ENCODE assay signal across 8 cellular contexts in genomic region chr1:109620396-109620817, GRCh38. TPM values are rescaled to one million over a fixed set of nuclear protein-coding genes. Genes with fewer than 3 reads are reported as not detected.
DNase-seq lines count a peak whose midpoint lies in the region; ATAC-seq lines count a peak whose summit lies in the region.

No MANE protein-coding gene starts in this region.

- peak overlapping the region; percentile 95 for H3K27ac Mint-ChIP-seq in activated CD4-positive, alpha-beta T cell treated with anti-CD3 and anti-CD28 coated beads, Interleukin-2, amount 10 ng/mL, durations not matched to agents 24 days and 14 days
- H3K27ac Mint-ChIP-seq in stimulated activated effector memory CD8-positive, alpha-beta T cell treated with anti-CD3 and anti-CD28 coated beads, Interleukin-12 subunit alpha, Interleukin-12 subunit beta, amount 100 ng/mL, for 72 hours, result peak overlapping the region; percentile 98

- no peak for ATAC-seq in stimulated activated effector memory CD8-positive, alpha-beta T cell treated with anti-CD3 and anti-CD28 coated beads, Interleukin-12 subunit alpha, Interleukin-12 subunit beta, amount 100 ng/mL, for 72 hours
- ATAC-seq in GM21423 (IDR thresholded peaks at IDR 0.05; ENCODE audit: unreplicated experiment), result no peak
- no peak for ATAC-seq in GM18519 (IDR thresholded peaks at IDR 0.05; ENCODE audit: low FRiP score, unreplicated experiment)

- DNase-seq in activated CD4-positive, alpha-beta T cell treated with anti-CD3 and anti-CD28 coated beads, Interleukin-2, amount 10 ng/mL, durations not matched to agents 24 days and 14 days, result no peak
- DNase-seq in activated CD4-positive, alpha-beta T cell treated with anti-CD3 and anti-CD28 coated beads, Interleukin-2, amount 50 U/mL, for 4 hours, result no peak
- DNase-seq in LoVo (ENCODE audit: low spot score) (peak; percentile 9), T47D (ENCODE audit: low read depth in 1 of 2, low spot score in 1 of 2) (peak; percentile 19 to 65), iris pigment epithelial cell (ENCODE audit: low read depth) (peak; percentile 64)
- DNase-seq in stimulated activated effector memory CD8-positive, alpha-beta T cell treated with anti-CD3 and anti-CD28 coated beads, Interleukin-12 subunit alpha, Interleukin-12 subunit beta, amount 100 ng/mL, for 72 hours (ENCODE audit: low spot score in 2 of 2), result no peak

- peaks cover 62% of the 10 kb centered on the region for H3K4me1 Mint-ChIP-seq in activated CD4-positive, alpha-beta T cell treated with anti-CD3 and anti-CD28 coated beads, Interleukin-2, amount 10 ng/mL, durations not matched to agents 24 days and 14 days
- H3K4me1 Mint-ChIP-seq in stimulated activated effector memory CD8-positive, alpha-beta T cell treated with anti-CD3 and anti-CD28 coated beads, Interleukin-12 subunit alpha, Interleukin-12 subunit beta, amount 100 ng/mL, for 72 hours, result peaks cover 82% of the 10 kb centered on the region

- H3K9me3 Mint-ChIP-seq in activated CD4-positive, alpha-beta T cell treated with anti-CD3 and anti-CD28 coated beads, Interleukin-2, amount 10 ng/mL, durations not matched to agents 24 days and 14 days, result no peaks in the 10 kb centered on the region
- no peaks in the 10 kb centered on the region for H3K9me3 Mint-ChIP-seq in stimulated activated effector memory CD8-positive, alpha-beta T cell treated with anti-CD3 and anti-CD28 coated beads, Interleukin-12 subunit alpha, Interleukin-12 subunit beta, amount 100 ng/mL, for 72 hours

- peak overlapping the region; percentile 96 for H3K4me3 Mint-ChIP-seq in activated CD4-positive, alpha-beta T cell treated with anti-CD3 and anti-CD28 coated beads, Interleukin-2, amount 10 ng/mL, durations not matched to agents 24 days and 14 days
- peak overlapping the region; percentile 99 for H3K4me3 Mint-ChIP-seq in stimulated activated effector memory CD8-positive, alpha-beta T cell treated with anti-CD3 and anti-CD28 coated beads, Interleukin-12 subunit alpha, Interleukin-12 subunit beta, amount 100 ng/mL, for 72 hours

- in situ Hi-C loops in T47D (cut with HindIII; ENCODE audit: low pct_unique_long_range_greater_than_20kb, low sequenced_read_pairs), result no loop called here

- H3K27me3 Mint-ChIP-seq in activated CD4-positive, alpha-beta T cell treated with anti-CD3 and anti-CD28 coated beads, Interleukin-2, amount 10 ng/mL, durations not matched to agents 24 days and 14 days, result no peaks in the 10 kb centered on the region

- peaks cover 5% of the 10 kb centered on the region for H3K36me3 Mint-ChIP-seq in activated CD4-positive, alpha-beta T cell treated with anti-CD3 and anti-CD28 coated beads, Interleukin-2, amount 10 ng/mL, durations not matched to agents 24 days and 14 days (ENCODE audit: low read depth)
- peaks cover 27% of the 10 kb centered on the region for H3K36me3 Mint-ChIP-seq in stimulated activated effector memory CD8-positive, alpha-beta T cell treated with anti-CD3 and anti-CD28 coated beads, Interleukin-12 subunit alpha, Interleukin-12 subunit beta, amount 100 ng/mL, for 72 hours

- intact Hi-C loops in activated CD4-positive, alpha-beta T cell treated with anti-CD3 and anti-CD28 coated beads, Interleukin-2, amount 10 ng/mL, durations not matched to agents 24 days and 14 days (cut with micrococcal nuclease), result loop anchor here (5.0 kb wide), 4 partner anchors 47 to 338 kb away; partner anchors contain the start of genes CYB561D1, GSTM1, GSTM2 and PSRC1

RNA-seq across cellular contexts. Expression of gene AMPD2, which starts 0.8 kb away (rescaled TPM):
- total RNA-seq in activated CD4-positive, alpha-beta T cell treated with anti-CD3 and anti-CD28 coated beads, Interleukin-2, amount 10 ng/mL, durations not matched to agents 24 days and 14 days, result 92.2 and 97.8 TPM in 2 replicates

RNA-seq across cellular contexts. Expression of gene GNAT2, which starts 1.0 kb away (rescaled TPM):
- 0.33 TPM in 2 replicates for total RNA-seq in activated CD4-positive, alpha-beta T cell treated with anti-CD3 and anti-CD28 coated beads, Interleukin-2, amount 10 ng/mL, durations not matched to agents 24 days and 14 days

RNA-seq across cellular contexts. Expression of gene GSTM4, which starts 35.5 kb away (rescaled TPM):
- total RNA-seq in activated CD4-positive, alpha-beta T cell treated with anti-CD3 and anti-CD28 coated beads, Interleukin-2, amount 10 ng/mL, durations not matched to agents 24 days and 14 days, result 6.8 and 9.9 TPM in 2 replicates

RNA-seq across cellular contexts. Expression of gene GSTM2, which starts 47.5 kb away (rescaled TPM):
- total RNA-seq in activated CD4-positive, alpha-beta T cell treated with anti-CD3 and anti-CD28 coated beads, Interleukin-2, amount 10 ng/mL, durations not matched to agents 24 days and 14 days, result 17.5 and 18.4 TPM in 2 replicates

Comparison
In these comparisons a context has a peak if more than half of its experiments do, and no peak if none do; other contexts are left out.
1. DNase-seq: peak in LoVo (single experiment), T47D (2 of 2) and iris pigment epithelial cell (single experiment); none in activated CD4-positive, alpha-beta T cell treated with anti-CD3 and anti-CD28 coated beads, Interleukin-2, amount 10 ng/mL, durations not matched to agents 24 days and 14 days (single experiment), activated CD4-positive, alpha-beta T cell treated with anti-CD3 and anti-CD28 coated beads, Interleukin-2, amount 50 U/mL, for 4 hours (0 of 2) and stimulated activated effector memory CD8-positive, alpha-beta T cell treated with anti-CD3 and anti-CD28 coated beads, Interleukin-12 subunit alpha, Interleukin-12 subunit beta, amount 100 ng/mL, for 72 hours (0 of 2).